In the genomic region with DNA sequence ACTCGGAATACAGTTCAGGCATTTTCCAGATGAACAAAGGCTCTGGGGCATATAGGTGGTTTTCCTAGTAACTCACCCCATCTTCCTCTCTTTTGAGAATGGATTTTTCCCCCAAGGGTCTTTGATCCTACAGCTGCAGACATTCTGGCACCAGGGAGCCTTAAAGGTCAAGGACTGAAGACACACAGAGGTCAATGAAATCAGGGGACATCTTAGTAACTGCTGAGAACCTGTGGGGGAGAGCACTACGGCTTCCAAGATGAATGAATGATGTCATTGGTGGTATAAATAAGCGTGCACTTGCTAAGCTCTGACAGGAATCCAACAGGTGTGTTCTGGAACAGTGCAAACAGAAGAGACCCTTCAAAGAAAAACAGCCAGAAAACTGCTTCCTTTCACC, we compare ENCODE assay signal across 21 cellular contexts. TPM values are rescaled to one million over a fixed set of nuclear protein-coding genes. Genes with fewer than 3 reads are reported as not detected.
A peak's percentile ranks its signal among the peaks of the same experiment; 100 is the strongest.
DNase-seq lines count a peak whose midpoint lies in the region; ATAC-seq and FAIRE-seq lines count a peak whose summit lies in the region.
"Had no signal": no experiment of that assay in that cellular context is flagged by ENCODE, and none has a peak within 500 bp of the region (broad histone marks: within the 10 kb centered on the region; RNA-seq: fewer than 3 reads in every experiment).

No MANE protein-coding gene starts in this region.

- DNase-seq in NCI-H510A treated with DMSO at 0.1 percent for 48 hours (lab: John Stamatoyannopoulos, UW) (peak; percentile 99), NCI-H510A (lab: John Stamatoyannopoulos, UW) (no peak), adipocyte (ENCODE audit: low read depth) (no peak), myocyte (ENCODE audit: low read depth) (peak; percentile 21), GM19239 (ENCODE audit: insufficient read length, low spot score) (no peak), HTR-8/SVneo (ENCODE audit: insufficient read length, low spot score) (no peak)
- DNase-seq: Caco-2, DND-41, GF-D8, HFFc6, NCI-H2081 treated with DMSO at 0.1 percent for 48 hours, NCI-H526 had no signal

- H3K4me1 ChIP-seq in adipocyte (ENCODE audit: control insufficient read depth, insufficient read depth, low read length) (peaks cover 44% of the 10 kb centered on the region), subcutaneous abdominal adipose tissue (ENCODE audit: control insufficient read depth in 5 of 5, insufficient read depth in 5 of 5, low read length in 5 of 5) (peaks cover 0 to 33% (median 32%) of the 10 kb centered on the region in 5 donors)

- H3K9me3 ChIP-seq in adipocyte (ENCODE audit: control insufficient read depth, low read length), result no peaks in the 10 kb centered on the region
- H3K9me3 ChIP-seq in subcutaneous abdominal adipose tissue (ENCODE audit: control insufficient read depth in 5 of 5, low read length in 5 of 5), result no peaks in the 10 kb centered on the region
- H3K9me3 ChIP-seq: Caco-2 had no signal

- H3K9ac ChIP-seq in adipocyte (ENCODE audit: low read length) (peak overlapping the region; percentile 8), subcutaneous abdominal adipose tissue (ENCODE audit: low read length in 5 of 5) (no peak overlapping the region)

- peak overlapping the region; percentile 62 for H3K27ac ChIP-seq in subcutaneous abdominal adipose tissue (ENCODE audit: low read depth, low read length)
- H3K27ac ChIP-seq: SK-N-MC had no signal

- no peak for FAIRE-seq in GM19239 (lab: Jason Lieb, UNC)
- no peak for FAIRE-seq in HTR-8/SVneo (lab: Jason Lieb, UNC)
- FAIRE-seq: H1 had no signal

- H3K4me3 ChIP-seq in adipocyte (ENCODE audit: low read length), result no peak overlapping the region
- H3K4me3 ChIP-seq in subcutaneous abdominal adipose tissue (ENCODE audit: low read depth in 1 of 5, low read length in 5 of 5), result no peak overlapping the region
- H3K4me3 ChIP-seq: SK-N-MC had no signal

- H3K36me3 ChIP-seq in adipocyte (ENCODE audit: control insufficient read depth, insufficient read depth, low read length, severe bottlenecking) (no peaks in the 10 kb centered on the region), subcutaneous abdominal adipose tissue (ENCODE audit: control insufficient read depth in 5 of 5, insufficient read depth in 5 of 5, low read length in 5 of 5) (no peaks in the 10 kb centered on the region)

- H3K27me3 ChIP-seq in adipocyte (replicated peaks; ENCODE audit: control insufficient read depth, insufficient read depth, low read length), result no peaks in the 10 kb centered on the region
- H3K27me3 ChIP-seq in subcutaneous abdominal adipose tissue (ENCODE audit: control insufficient read depth in 5 of 5, insufficient read depth in 4 of 5, low read length in 5 of 5), result no peaks in the 10 kb centered on the region

- ATAC-seq in HG02885 (IDR thresholded peaks at IDR 0.05; ENCODE audit: poor library complexity, unreplicated experiment), result no peak

RNA-seq across cellular contexts. Expression of a gene that starts 36.3 kb away (rescaled TPM):
- not detected in 2 replicates for total RNA-seq in myocyte
- not detected for polyA plus RNA-seq in myocyte (2012)
- total RNA-seq: A172, Caco-2, H1, HFFc6, LHCN-M2, OCI-LY7, RPMI7951 had no signal
- polyA plus RNA-seq: CD14-positive monocyte, H1 had no signal

Comparison
In these comparisons a context has a peak if more than half of its experiments do, and no peak if none do; other contexts are left out.
1. DNase-seq: peak in NCI-H510A treated with DMSO at 0.1 percent for 48 hours (single experiment) and myocyte (single experiment); none in NCI-H510A (single experiment), adipocyte (single experiment), GM19239 (single experiment) and HTR-8/SVneo (single experiment).